In the genomic region with DNA sequence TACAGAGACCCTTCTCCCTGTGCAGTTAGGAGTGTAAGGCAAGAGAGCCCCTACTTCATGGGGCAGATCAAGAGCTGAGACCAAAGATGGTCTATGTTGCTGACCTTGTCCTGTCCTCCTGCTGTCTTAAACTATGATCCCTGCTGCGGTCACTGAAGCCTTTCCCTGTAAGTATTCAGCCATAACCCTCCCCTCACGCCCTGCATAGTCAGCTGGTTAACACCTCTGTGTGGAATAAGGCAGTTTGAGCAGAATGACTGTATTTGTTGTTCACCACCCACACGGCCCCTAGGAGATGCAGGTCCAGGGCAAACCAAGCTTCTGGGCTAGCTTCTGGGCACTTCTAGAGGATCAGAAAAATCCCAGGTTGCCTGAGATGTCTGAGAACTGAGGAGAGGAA, we compare ENCODE assay signal across 14 cellular contexts. TPM values are rescaled to one million over a fixed set of nuclear protein-coding genes. Genes with fewer than 3 reads are reported as not detected.
DNase-seq lines count a peak whose midpoint lies in the region; ATAC-seq, FAIRE-seq and TF ChIP-seq lines count a peak whose summit lies in the region.
"Had no signal": no experiment of that assay in that cellular context is flagged by ENCODE, and none has a peak within 500 bp of the region (broad histone marks: within the 10 kb centered on the region; RNA-seq: fewer than 3 reads in every experiment).

No MANE protein-coding gene starts in this region.

- CTCF ChIA-PET in OCI-LY7 (lab: Charles Lee; ENCODE audit: unreplicated experiment): interaction anchor here (1.4 kb wide), 1 partner anchor 48 kb away, joined by 10 read pairs; no protein-coding TSS in a partner anchor

- DNase-seq in GM18507 (ENCODE audit: extremely low spot score, insufficient read length, low read depth) (no peak), OCI-LY7 (ENCODE audit: low spot score) (no peak), HT-29 (ENCODE audit: low spot score) (no peak), NCI-H226 (no peak)
- DNase-seq: activated CD8-positive, alpha-beta memory T cell treated with anti-CD3 and anti-CD28 coated beads, Interleukin-2, amount 50 U/mL, for 4 hours; CD8-positive, alpha-beta memory T cell; NCI-H1105 treated with DMSO at 0.1 percent for 48 hours; NCI-H524 treated with DMSO at 0.1 percent for 48 hours had no signal

- peaks cover 62% of the 10 kb centered on the region for H3K4me1 ChIP-seq in OCI-LY7 (ENCODE audit: insufficient read depth, low read length, poor library complexity, severe bottlenecking)
- peaks cover 4 to 59% (median 21%) of the 10 kb centered on the region in 3 donors for H3K4me1 ChIP-seq in gastroesophageal sphincter
- H3K4me1 ChIP-seq in skeletal muscle tissue (ENCODE audit: control insufficient read depth in 3 of 3, insufficient read depth in 3 of 3, low read length in 3 of 3): peaks cover 43 to 50% (median 49%) of the 10 kb centered on the region in 3 donors

- peak; percentile 21 for FAIRE-seq in GM18507 (lab: Jason Lieb, UNC)
- FAIRE-seq: G401.6 had no signal

- no CpG with 5 or more reads among the region's 3 CpGs for WGBS in gastroesophageal sphincter (ENCODE audit: low coverage in 1 of 2), 2 donors

- H3K4me3 ChIP-seq in OCI-LY7 (ENCODE audit: low read depth, low read length, poor library complexity, severe bottlenecking) (no peak overlapping the region), gastroesophageal sphincter (no peak overlapping the region), skeletal muscle tissue (ENCODE audit: low read length in 3 of 3) (peak overlapping the region in 2 of 3 donors; percentile 18 to 60)
- H3K4me3 ChIP-seq: neural progenitor cell had no signal

- TF ChIP-seq CTCF in OCI-LY7 (conservative IDR thresholded peaks at IDR 0.05; ENCODE audit: low read length): no peak
- TF ChIP-seq CTCF in gastroesophageal sphincter (IDR thresholded peaks at IDR 0.05): no peak

- ATAC-seq in gastroesophageal sphincter (no peak), GM19351 (IDR thresholded peaks at IDR 0.05; ENCODE audit: unreplicated experiment) (no peak)

- H3K9me3 ChIP-seq in OCI-LY7 (ENCODE audit: low read length) (no peaks in the 10 kb centered on the region), gastroesophageal sphincter (no peaks in the 10 kb centered on the region), skeletal muscle tissue (ENCODE audit: control insufficient read depth in 3 of 3, low read length in 3 of 3) (no peaks in the 10 kb centered on the region)

- no peaks in the 10 kb centered on the region for H4K20me1 ChIP-seq in OCI-LY7 (ENCODE audit: insufficient read depth, low read length)

- H3K9me2 ChIP-seq in OCI-LY7 (ENCODE audit: insufficient read depth, low read length): no peaks in the 10 kb centered on the region

- BruUV-seq in OCI-LY7 (replicated peaks; lab: Mats Ljungman, UMichigan): no TSS peak

- TF ChIP-seq EP300 in gastroesophageal sphincter (IDR thresholded peaks at IDR 0.05): no peak

- no peaks in the 10 kb centered on the region for H3K27me3 ChIP-seq in gastroesophageal sphincter
- no peaks in the 10 kb centered on the region for H3K27me3 ChIP-seq in skeletal muscle tissue (ENCODE audit: control insufficient read depth in 3 of 3, insufficient read depth in 3 of 3, low read length in 3 of 3)
- H3K27me3 ChIP-seq: neural progenitor cell had no signal

- no peak overlapping the region for H3K27ac ChIP-seq in OCI-LY7 (ENCODE audit: low read depth, low read length, poor library complexity, severe bottlenecking)
- peak overlapping the region; percentile 55 to 79 (median 78) for H3K27ac ChIP-seq in gastroesophageal sphincter
- H3K27ac ChIP-seq in skeletal muscle tissue (ENCODE audit: low read depth, low read length): peak overlapping the region; percentile 59
- H3K27ac ChIP-seq: neural progenitor cell had no signal

- no peak overlapping the region for H3K4me2 ChIP-seq in OCI-LY7 (ENCODE audit: low read length)
- H3K4me2 ChIP-seq: neural progenitor cell had no signal

- intact Hi-C loops in OCI-LY7 (cut with micrococcal nuclease; ENCODE audit: unreplicated experiment): no loop called here

- no peaks in the 10 kb centered on the region for H3K36me3 ChIP-seq in OCI-LY7 (ENCODE audit: insufficient read depth, low read length)
- H3K36me3 ChIP-seq in gastroesophageal sphincter: no peaks in the 10 kb centered on the region
- peaks cover 0 to 2% (median 0%) of the 10 kb centered on the region in 3 donors for H3K36me3 ChIP-seq in skeletal muscle tissue (ENCODE audit: control insufficient read depth in 3 of 3, insufficient read depth in 3 of 3, low read length in 3 of 3)
- H3K36me3 ChIP-seq: neural progenitor cell had no signal

- H3K9ac ChIP-seq in skeletal muscle tissue (ENCODE audit: low read depth in 1 of 3, low read length in 3 of 3): peak overlapping the region in 2 of 3 donors; percentile 64 to 71
- H3K9ac ChIP-seq: neural progenitor cell had no signal

- POLR2A ChIA-PET in OCI-LY7 (lab: Charles Lee): interaction anchor here (1.0 kb wide), 1 partner anchor 136 kb away, joined by 4 read pairs; no protein-coding TSS in a partner anchor

- peak overlapping the region; percentile 8; the same call in 1 of the 2 replicates for H2AFZ ChIP-seq in OCI-LY7 (ENCODE audit: low read length)
- H2AFZ ChIP-seq: neural progenitor cell had no signal

- TF ChIP-seq POLR2A in gastroesophageal sphincter (IDR thresholded peaks at IDR 0.05): no peak

- no peaks in the 10 kb centered on the region for H3K79me2 ChIP-seq in OCI-LY7 (ENCODE audit: insufficient read depth, low read depth, low read length)

RNA-seq across cellular contexts. Expression of gene TSPAN1, which starts 0.4 kb away (rescaled TPM):
- total RNA-seq in OCI-LY7 (2014; rRNA removed; shearing (Covaris generic)): not detected in 2 replicates
- total RNA-seq in OCI-LY7 (2022) (not detected in 2 replicates), gastroesophageal sphincter (10 to 100 TPM in 1 of 4 donors, 1 to 10 TPM in 3; 1.0 to 11.0 (median 1.7) TPM), skeletal muscle tissue (not detected)
- 162 and 165 TPM in 2 replicates for total RNA-seq in HT-29 (2014; rRNA removed; shearing (Covaris generic))
- total RNA-seq: CD8-positive, alpha-beta memory T cell had no signal

RNA-seq across cellular contexts. Expression of gene P3R3URF, which starts 1.0 kb away (rescaled TPM):
- not detected in 2 replicates for total RNA-seq in OCI-LY7 (2014; rRNA removed; shearing (Covaris generic))
- total RNA-seq in OCI-LY7 (2022) (not detected in 2 replicates), gastroesophageal sphincter (not detected), skeletal muscle tissue (not detected)
- not detected in 2 replicates for total RNA-seq in HT-29 (2014; rRNA removed; shearing (Covaris generic))
- total RNA-seq: CD8-positive, alpha-beta memory T cell; kidney epithelial cell had no signal

RNA-seq across cellular contexts. Expression of gene POMGNT1, which starts 23.0 kb away (rescaled TPM):
- total RNA-seq in OCI-LY7 (2014; rRNA removed; shearing (Covaris generic)): 26.8 and 37.3 TPM in 2 replicates
- total RNA-seq in OCI-LY7 (2022): 30.8 and 33.7 TPM in 2 replicates
- 10 to 100 TPM; 31.0 to 50.4 (median 38.2) TPM for total RNA-seq in gastroesophageal sphincter
- 23.5 TPM for total RNA-seq in skeletal muscle tissue
- 53.5 TPM in 2 replicates for total RNA-seq in HT-29 (2014; rRNA removed; shearing (Covaris generic))

RNA-seq across cellular contexts. Expression of gene LURAP1, which starts 27.9 kb away (rescaled TPM):
- 0.25 and 0.51 TPM in 2 replicates for total RNA-seq in OCI-LY7 (2014; rRNA removed; shearing (Covaris generic))
- 0.17 and 0.20 TPM in 2 replicates for total RNA-seq in OCI-LY7 (2022)
- total RNA-seq in gastroesophageal sphincter: 10 to 100 TPM in 2 of 4 donors, 1 to 10 TPM in 2; 6.7 to 16.2 (median 9.9) TPM
- total RNA-seq in skeletal muscle tissue: 1.6 TPM
- not detected in 2 replicates for total RNA-seq in HT-29 (2014; rRNA removed; shearing (Covaris generic))
- total RNA-seq: CD8-positive, alpha-beta memory T cell had no signal

RNA-seq across cellular contexts. Expression of gene PIK3R3, which starts 42.8 kb away (rescaled TPM):
- 12.7 and 16.2 TPM in 2 replicates for total RNA-seq in OCI-LY7 (2014; rRNA removed; shearing (Covaris generic))
- total RNA-seq in OCI-LY7 (2022) (25.8 and 27.0 TPM in 2 replicates), gastroesophageal sphincter (10 to 100 TPM; 21.7 to 34.7 (median 28.2) TPM), skeletal muscle tissue (13.0 TPM)
- total RNA-seq in HT-29 (2014; rRNA removed; shearing (Covaris generic)): 7.7 and 8.4 TPM in 2 replicates

Comparison
In these comparisons a context has a peak if more than half of its experiments do, and no peak if none do; other contexts are left out.
1. H3K4me3 ChIP-seq: peak in skeletal muscle tissue (2 of 3); none in OCI-LY7 (single experiment) and gastroesophageal sphincter (0 of 2).
2. RNA of gene TSPAN1, which starts 0.4 kb away (total RNA-seq): 162 to 165 TPM in HT-29; 1.0 to 11.0 TPM in gastroesophageal sphincter, not detected in OCI-LY7 and not detected in skeletal muscle tissue (single experiment); every median in the first group is over 10 times any median in the second.